ENCODE assay signal across 25 cellular contexts in genomic region chr2:75066121-75066520, GRCh38.
"Had no signal": no experiment of that assay in that cellular context is flagged by ENCODE, and none has a peak within 500 bp of the region (broad histone marks: within the 10 kb centered on the region; RNA-seq: fewer than 3 reads in every experiment).

No MANE protein-coding gene starts in this region.

- H3K4me3 ChIP-seq: ascending aorta, breast epithelium, cardiac muscle cell, colonic mucosa, esophagus squamous epithelium, gastroesophageal sphincter had no signal

- H3K27ac ChIP-seq: ascending aorta, breast epithelium, cardiac muscle cell, colonic mucosa, epithelial cell of prostate, esophagus squamous epithelium, gastroesophageal sphincter had no signal

- H3K9me3 ChIP-seq: ascending aorta, breast epithelium, colonic mucosa, esophagus squamous epithelium, gastroesophageal sphincter had no signal

- H3K27ac Mint-ChIP-seq: activated CD4-positive, alpha-beta memory T cell treated with anti-CD3 and anti-CD28 coated beads for 36 hours; activated CD4-positive, alpha-beta T cell treated with anti-CD3 and anti-CD28 coated beads for 36 hours; activated naive CD4-positive, alpha-beta T cell treated with anti-CD3 and anti-CD28 coated beads, Interleukin-2, amount 10 ng/mL, durations not matched to agents 7 days and 5 days; activated naive CD4-positive, alpha-beta T cell treated with anti-CD3 and anti-CD28 coated beads, Interleukin-2, amount 50 U/mL, for 72 hours; activated naive CD8-positive, alpha-beta T cell treated with anti-CD3 and anti-CD28 coated beads, Interleukin-2, amount 10 ng/mL, durations not matched to agents 7 days and 5 days; activated T-cell treated with anti-CD3 and anti-CD28 coated beads, Interleukin-2, amount 50 U/mL, for 24 hours had no signal

- DNase-seq: activated CD4-positive, alpha-beta memory T cell treated with anti-CD3 and anti-CD28 coated beads for 36 hours; activated CD4-positive, alpha-beta T cell treated with anti-CD3 and anti-CD28 coated beads for 36 hours; activated CD4-positive, alpha-beta T cell treated with anti-CD3 and anti-CD28 coated beads, Interleukin-2, amount 10 ng/mL, durations not matched to agents 24 days and 14 days; activated CD4-positive, CD25-positive, alpha-beta regulatory T cell; activated CD4-positive, CD25-positive, alpha-beta regulatory T cell treated with anti-CD3 and anti-CD28 coated beads, Interleukin-2, amount 50 U/mL, for 72 hours; activated CD8-positive, alpha-beta memory T cell treated with anti-CD3 and anti-CD28 coated beads, Interleukin-2, amount 50 U/mL, for 48 hours; activated gamma-delta T cell; activated naive CD4-positive, alpha-beta T cell; activated naive CD4-positive, alpha-beta T cell treated with anti-CD3 and anti-CD28 coated beads, Interleukin-2, amount 10 ng/mL, durations not matched to agents 7 days and 5 days; activated naive CD8-positive, alpha-beta T cell treated with anti-CD3 and anti-CD28 coated beads, Interleukin-2, amount 10 ng/mL, durations not matched to agents 7 days and 5 days; activated T-cell treated with anti-CD3 and anti-CD28 coated beads for 4 hours; activated T-cell treated with anti-CD3 and anti-CD28 coated beads, Interleukin-2, amount 50 U/mL, for 24 hours; activated T-cell treated with anti-CD3 and anti-CD28 coated beads, Interleukin-2, amount 50 U/mL, for 72 hours; central memory CD4-positive, alpha-beta T cell; cerebellar nuclear complex; colonic mucosa; effector CD8-positive, alpha-beta T cell; esophagus squamous epithelium had no signal

- H3K27me3 Mint-ChIP-seq: activated CD4-positive, alpha-beta memory T cell treated with anti-CD3 and anti-CD28 coated beads for 36 hours; activated CD4-positive, alpha-beta T cell treated with anti-CD3 and anti-CD28 coated beads for 36 hours; activated naive CD4-positive, alpha-beta T cell treated with anti-CD3 and anti-CD28 coated beads, Interleukin-2, amount 10 ng/mL, durations not matched to agents 7 days and 5 days; activated naive CD8-positive, alpha-beta T cell treated with anti-CD3 and anti-CD28 coated beads, Interleukin-2, amount 10 ng/mL, durations not matched to agents 7 days and 5 days; activated T-cell treated with anti-CD3 and anti-CD28 coated beads, Interleukin-2, amount 50 U/mL, for 24 hours; brain had no signal

- H3K4me1 ChIP-seq: ascending aorta, breast epithelium, colonic mucosa, esophagus squamous epithelium, gastroesophageal sphincter had no signal

- H3K36me3 ChIP-seq: ascending aorta, breast epithelium, cardiac muscle cell, colonic mucosa, esophagus squamous epithelium, gastroesophageal sphincter had no signal

- H3K27me3 ChIP-seq: ascending aorta, breast epithelium, cardiac muscle cell, colonic mucosa, esophagus squamous epithelium, gastroesophageal sphincter had no signal

- H3K4me1 Mint-ChIP-seq: activated CD4-positive, alpha-beta T cell treated with anti-CD3 and anti-CD28 coated beads, Interleukin-2, amount 10 ng/mL, durations not matched to agents 24 days and 14 days; activated naive CD4-positive, alpha-beta T cell treated with anti-CD3 and anti-CD28 coated beads, Interleukin-2, amount 10 ng/mL, durations not matched to agents 7 days and 5 days; activated naive CD8-positive, alpha-beta T cell treated with anti-CD3 and anti-CD28 coated beads, Interleukin-2, amount 10 ng/mL, durations not matched to agents 7 days and 5 days had no signal

- ATAC-seq: activated CD4-positive, alpha-beta T cell treated with anti-CD3 and anti-CD28 coated beads for 36 hours; activated naive CD4-positive, alpha-beta T cell treated with anti-CD3 and anti-CD28 coated beads, Interleukin-2, amount 50 U/mL, for 72 hours; gastroesophageal sphincter had no signal

- H3K36me3 Mint-ChIP-seq: activated CD4-positive, alpha-beta memory T cell treated with anti-CD3 and anti-CD28 coated beads for 36 hours; activated naive CD4-positive, alpha-beta T cell treated with anti-CD3 and anti-CD28 coated beads, Interleukin-2, amount 10 ng/mL, durations not matched to agents 7 days and 5 days; activated naive CD4-positive, alpha-beta T cell treated with anti-CD3 and anti-CD28 coated beads, Interleukin-2, amount 50 U/mL, for 72 hours; activated naive CD8-positive, alpha-beta T cell treated with anti-CD3 and anti-CD28 coated beads, Interleukin-2, amount 10 ng/mL, durations not matched to agents 7 days and 5 days; brain had no signal

- H3K4me3 Mint-ChIP-seq: activated CD4-positive, alpha-beta memory T cell treated with anti-CD3 and anti-CD28 coated beads for 36 hours; activated CD4-positive, alpha-beta T cell treated with anti-CD3 and anti-CD28 coated beads for 36 hours; activated CD4-positive, alpha-beta T cell treated with anti-CD3 and anti-CD28 coated beads, Interleukin-2, amount 10 ng/mL, durations not matched to agents 24 days and 14 days; activated naive CD4-positive, alpha-beta T cell treated with anti-CD3 and anti-CD28 coated beads, Interleukin-2, amount 10 ng/mL, durations not matched to agents 7 days and 5 days; activated naive CD8-positive, alpha-beta T cell treated with anti-CD3 and anti-CD28 coated beads, Interleukin-2, amount 10 ng/mL, durations not matched to agents 7 days and 5 days; activated T-cell treated with anti-CD3 and anti-CD28 coated beads, Interleukin-2, amount 50 U/mL, for 24 hours; brain had no signal

- H3K9me3 Mint-ChIP-seq: activated CD4-positive, alpha-beta memory T cell treated with anti-CD3 and anti-CD28 coated beads for 36 hours; activated CD4-positive, alpha-beta T cell treated with anti-CD3 and anti-CD28 coated beads, Interleukin-2, amount 10 ng/mL, durations not matched to agents 24 days and 14 days; activated naive CD4-positive, alpha-beta T cell treated with anti-CD3 and anti-CD28 coated beads, Interleukin-2, amount 10 ng/mL, durations not matched to agents 7 days and 5 days; activated naive CD4-positive, alpha-beta T cell treated with anti-CD3 and anti-CD28 coated beads, Interleukin-2, amount 50 U/mL, for 72 hours; activated naive CD8-positive, alpha-beta T cell treated with anti-CD3 and anti-CD28 coated beads, Interleukin-2, amount 10 ng/mL, durations not matched to agents 7 days and 5 days; activated T-cell treated with anti-CD3 and anti-CD28 coated beads, Interleukin-2, amount 50 U/mL, for 24 hours; activated T-cell treated with anti-CD3 and anti-CD28 coated beads, Interleukin-2, amount 50 U/mL, for 72 hours; brain had no signal
